ENCODE assay signal across 8 cellular contexts in genomic region chr2:27442282-27442980, GRCh38. TPM values are rescaled to one million over a fixed set of nuclear protein-coding genes. Genes with fewer than 3 reads are reported as not detected.
DNase-seq lines count a peak whose midpoint lies in the region; ATAC-seq and TF ChIP-seq lines count a peak whose summit lies in the region.

KRTCAP3 (plus strand) TSS chr2:27442381; CDS start chr2:27442413, 32 bp downstream.

- intact Hi-C loops in spleen (cut with DNase I; ENCODE audit: low total_unique reads): no loop called here

- H3K27me3 Mint-ChIP-seq in CD4-positive, CD25-positive, alpha-beta regulatory T cell: no peaks in the 10 kb centered on the region

- H3K27me3 ChIP-seq in CD4-positive, CD25-positive, alpha-beta regulatory T cell (ENCODE audit: control insufficient read depth, insufficient read depth, low read length): no peaks in the 10 kb centered on the region
- no peaks in the 10 kb centered on the region for H3K27me3 ChIP-seq in spleen (replicated peaks in 1 of 7)

- no peaks in the 10 kb centered on the region for H3K9me3 ChIP-seq in CD4-positive, CD25-positive, alpha-beta regulatory T cell (ENCODE audit: control insufficient read depth in 2 of 2, low read length in 2 of 2)
- H3K9me3 ChIP-seq in spleen: no peaks in the 10 kb centered on the region

- H3K4me1 Mint-ChIP-seq in CD4-positive, CD25-positive, alpha-beta regulatory T cell: peaks cover 0 to 6% (median 2%) of the 10 kb centered on the region in 4 donors

- peak within 1 kb of the TSS in 2 of 4 donors; percentile 31 to 79 for H3K4me3 Mint-ChIP-seq in CD4-positive, CD25-positive, alpha-beta regulatory T cell

- peak within 1 kb of the TSS; percentile 68 to 73 (median 71) for H3K27ac Mint-ChIP-seq in CD4-positive, CD25-positive, alpha-beta regulatory T cell

- TF ChIP-seq CTCF in spleen (IDR thresholded peaks at IDR 0.05 in 8 of 11, conservative IDR thresholded peaks at IDR 0.05 in 3 of 11): peak in 1 of 11 experiments; percentile 13

- no peak for TF ChIP-seq POLR2A in spleen (IDR thresholded peaks at IDR 0.05)

- H3K27ac ChIP-seq in CD4-positive, CD25-positive, alpha-beta regulatory T cell (ENCODE audit: insufficient read depth, low read length, poor library complexity, severe bottlenecking): no peak within 1 kb of the TSS
- H3K27ac ChIP-seq in spleen: peak within 1 kb of the TSS in 5 of 8 donors; percentile 10 to 47 (median 24)

- WGBS in spleen, 5 donors: 46 to 64% (median 62%) methylated on average over 45 to 64 of the region's 64 CpGs

- H3K4me1 ChIP-seq in CD4-positive, CD25-positive, alpha-beta regulatory T cell (ENCODE audit: control insufficient read depth, insufficient read depth, low read length, poor library complexity, severe bottlenecking): no peaks in the 10 kb centered on the region
- peaks cover 0 to 14% (median 3%) of the 10 kb centered on the region in 6 donors for H3K4me1 ChIP-seq in spleen

- ATAC-seq in CD4-positive, CD25-positive, alpha-beta regulatory T cell (ENCODE audit: low read depth in 2 of 2): peak; percentile 70 to 86

- no peak within 1 kb of the TSS for H3K4me3 ChIP-seq in CD4-positive, CD25-positive, alpha-beta regulatory T cell (ENCODE audit: low read depth, low read length)
- H3K4me3 ChIP-seq in spleen: peak within 1 kb of the TSS in 3 of 8 donors; percentile 2 to 35 (median 19)

- H3K9me3 Mint-ChIP-seq in CD4-positive, CD25-positive, alpha-beta regulatory T cell: no peaks in the 10 kb centered on the region

- H3K36me3 ChIP-seq in CD4-positive, CD25-positive, alpha-beta regulatory T cell (ENCODE audit: control insufficient read depth, insufficient read depth, low read length): peaks cover 51% of the 10 kb centered on the region
- H3K36me3 ChIP-seq in spleen: peaks cover 2 to 93% (median 61%) of the 10 kb centered on the region in 6 donors

- peak; percentile 48 to 53 (median 50) for DNase-seq in CD4-positive, CD25-positive, alpha-beta regulatory T cell
- DNase-seq in NCI-H146 treated with DMSO at 0.1 percent for 48 hours (lab: John Stamatoyannopoulos, UW; ENCODE audit: unreplicated experiment): peak; percentile 47
- DNase-seq in activated effector memory CD4-positive, alpha-beta T cell treated with Interleukin-2 at 50 U/mL for 16 hours: peak; percentile 54
- peak; percentile 23 for DNase-seq in iPS DF 19.7 (ENCODE audit: low read depth, low spot score)
- DNase-seq in spleen: peak; percentile 88
- no peak for DNase-seq in NCI-H446 treated with DMSO at 0.1 percent for 48 hours (lab: John Stamatoyannopoulos, UW)
- DNase-seq in NOMO-1 (lab: John Stamatoyannopoulos, UW; ENCODE audit: unreplicated experiment in 2 of 2): no peak
- DNase-seq in SIG-M5 treated with dmso at 0.1 percent for 504 hours (lab: John Stamatoyannopoulos, UW; ENCODE audit: unreplicated experiment): no peak

- H3K36me3 Mint-ChIP-seq in CD4-positive, CD25-positive, alpha-beta regulatory T cell: peaks cover 47% of the 10 kb centered on the region

RNA-seq across cellular contexts. Expression of gene KRTCAP3, which starts in this region (rescaled TPM):
- 10.0 TPM for total RNA-seq in CD4-positive, CD25-positive, alpha-beta regulatory T cell
- polyA plus RNA-seq in CD4-positive, CD25-positive, alpha-beta regulatory T cell: 1 to 10 TPM; 2.0 to 7.7 (median 2.3) TPM
- total RNA-seq in spleen: 1 to 10 TPM in 6 of 7 donors, not detected in 1; 2.2 to 5.4 (median 3.3) TPM
- 1 to 10 TPM; 2.5 to 5.7 (median 4.5) TPM for polyA plus RNA-seq in spleen

Comparison
In these comparisons a context has a peak if more than half of its experiments do, and no peak if none do; other contexts are left out.
1. DNase-seq: peak in CD4-positive, CD25-positive, alpha-beta regulatory T cell (3 of 3), NCI-H146 treated with DMSO at 0.1 percent for 48 hours (single experiment), activated effector memory CD4-positive, alpha-beta T cell treated with Interleukin-2 at 50 U/mL for 16 hours (single experiment), iPS DF 19.7 (single experiment) and spleen (single experiment); none in NCI-H446 treated with DMSO at 0.1 percent for 48 hours (single experiment), NOMO-1 (0 of 2) and SIG-M5 treated with dmso at 0.1 percent for 504 hours (single experiment).